ENCODE assay signal across 30 cellular contexts in genomic region chr10:81182296-81182695, GRCh38.
"Had no signal": no experiment of that assay in that cellular context is flagged by ENCODE, and none has a peak within 500 bp of the region (broad histone marks: within the 10 kb centered on the region; RNA-seq: fewer than 3 reads in every experiment).

No MANE protein-coding gene starts in this region.

- H3K27ac ChIP-seq: ovary, parathyroid adenoma, prostate gland, skin epidermis, spleen, suprapubic skin, testis, tibial artery, transverse colon, upper lobe of right lung, uterus had no signal

- H2AFZ ChIP-seq: parathyroid adenoma had no signal

- H3K4me2 ChIP-seq: smooth muscle cell had no signal

- H3K36me3 ChIP-seq: ovary, prostate gland, spleen, suprapubic skin, tibial artery, transverse colon, upper lobe of right lung, uterus had no signal

- H3K9me3 ChIP-seq: ovary, prostate gland, testis, tibial artery, upper lobe of right lung, uterus had no signal

- H3K4me3 ChIP-seq: ovary, prostate gland, skin epidermis, smooth muscle cell, spleen, suprapubic skin, testis, tibial artery, transverse colon, upper lobe of right lung, uterus had no signal

- H3K9ac ChIP-seq: parathyroid adenoma had no signal

- H3K4me1 ChIP-seq: parathyroid adenoma, prostate gland, spleen, suprapubic skin, testis, tibial artery, transverse colon, upper lobe of right lung, uterus had no signal

- ATAC-seq: naive thymus-derived CD8-positive, alpha-beta T cell; natural killer cell treated with Interleukin-12 subunit alpha and Interleukin-12 subunit beta and Interleukin-15 and Interleukin-18, amount 100 ng/mL, for 72 hours; right cardiac atrium; sciatic nerve; stimulated activated memory B cell treated with anti-CD40 and anti-IgM and Interleukin-4, amounts not matched to agents 10 μg/mL and 1 μg/mL and 100 μg/mL, for 72 hours; stimulated activated naive CD8-positive, alpha-beta T cell treated with anti-CD3 and anti-CD28 coated beads, Interleukin-15, amount 100 ng/mL, for 72 hours; stimulated activated naive CD8-positive, alpha-beta T cell treated with anti-CD3 and anti-CD28 coated beads, Interleukin-15, Interleukin-2, amounts not matched to agents 100 U/mL and 50 U/mL, for 24 hours; upper lobe of right lung had no signal

- H3K79me2 ChIP-seq: parathyroid adenoma had no signal

- H3K27me3 ChIP-seq: ovary, spleen, suprapubic skin, testis, tibial artery, transverse colon, upper lobe of right lung, uterus had no signal

- DNase-seq: naive B cell; naive thymus-derived CD8-positive, alpha-beta T cell; nephron progenitor cell; occipital lobe; ovary; retina; right cardiac atrium; spleen; stimulated activated CD4-positive, alpha-beta T cell treated with anti-CD3 and anti-CD28 coated beads, Interleukin-12 subunit alpha, Interleukin-12 subunit beta, amount 100 ng/mL, for 4 hours; stimulated activated CD4-positive, alpha-beta T cell treated with anti-CD3 and anti-CD28 coated beads, Interleukin-1b, Interleukin-23, amount 100 ng/mL, for 48 hours; stimulated activated CD4-positive, alpha-beta T cell treated with anti-CD3 and anti-CD28 coated beads, Interleukin-4, amount 100 ng/mL, for 1 hour; stimulated activated CD4-positive, alpha-beta T cell treated with anti-CD3 and anti-CD28 coated beads, Interleukin-4, amount 100 ng/mL, for 4 hours; stimulated activated CD8-positive, alpha-beta memory T cell treated with anti-CD3 and anti-CD28 coated beads, Interleukin-4, amount 100 ng/mL, for 48 hours; stimulated activated naive CD4-positive, alpha-beta T cell; stimulated activated naive CD8-positive, alpha-beta T cell treated with anti-CD3 and anti-CD28 coated beads, Interleukin-15, amount 100 ng/mL, for 72 hours; stimulated activated naive CD8-positive, alpha-beta T cell treated with anti-CD3 and anti-CD28 coated beads, Interleukin-15, Interleukin-2, amounts not matched to agents 100 U/mL and 50 U/mL, for 24 hours; substantia nigra; testis; tibial artery; transverse colon; upper lobe of right lung; uterus had no signal
